In genomic region chr19:43748205-43748594, GRCh38 we compare ENCODE assay signal across 19 cellular contexts. TPM values are rescaled to one million over a fixed set of nuclear protein-coding genes. Genes with fewer than 3 reads are reported as not detected.
DNase-seq lines count a peak whose midpoint lies in the region; ATAC-seq, FAIRE-seq and TF ChIP-seq lines count a peak whose summit lies in the region.
"Had no signal": no experiment of that assay in that cellular context is flagged by ENCODE, and none has a peak within 500 bp of the region (broad histone marks: within the 10 kb centered on the region; RNA-seq: fewer than 3 reads in every experiment).

No MANE protein-coding gene starts in this region.

- no peak for TF ChIP-seq POLR2A in GM12891 (IDR thresholded peaks at IDR 0.05; ENCODE audit: low read depth, low read length)

- peaks cover 10 to 50% (median 30%) of the 10 kb centered on the region in 4 donors for H3K4me1 Mint-ChIP-seq in CD4-positive, CD25-positive, alpha-beta regulatory T cell
- peaks cover 35% of the 10 kb centered on the region for H3K4me1 Mint-ChIP-seq in activated T-helper 17 cell treated with anti-CD3 and anti-CD28 coated beads, Interleukin-2, amount 50 U/mL, for 72 hours
- H3K4me1 Mint-ChIP-seq in CD4-positive, alpha-beta T cell (ENCODE audit: low read depth) = peaks cover 31% of the 10 kb centered on the region

- intact Hi-C loops in head of caudate nucleus (cut with DNase I) (loop anchor here (5.0 to 10.0 kb wide), 2 partner anchors 39 to 73 kb away; partner anchors contain the start of gene PLAUR), OCI-LY7 (cut with micrococcal nuclease; ENCODE audit: unreplicated experiment) (no loop called here)
- intact Hi-C loops in CD4-positive, alpha-beta T cell (cut with DNase I, micrococcal nuclease) = no loop called here

- H3K79me2 ChIP-seq in OCI-LY7 (ENCODE audit: insufficient read depth, low read depth, low read length) = peaks cover 16% of the 10 kb centered on the region; the same call in 1 of the 2 replicates

- H3K27ac Mint-ChIP-seq in CD4-positive, CD25-positive, alpha-beta regulatory T cell = peak overlapping the region; percentile 12 to 84 (median 62)
- peak overlapping the region; percentile 70 for H3K27ac Mint-ChIP-seq in activated T-helper 17 cell treated with anti-CD3 and anti-CD28 coated beads, Interleukin-2, amount 50 U/mL, for 72 hours
- H3K27ac Mint-ChIP-seq in CD4-positive, alpha-beta T cell = no peak overlapping the region

- H2AFZ ChIP-seq in OCI-LY7 (ENCODE audit: low read length) = no peak overlapping the region

- peak overlapping the region in 2 of 4 donors; percentile 40 to 61 for H3K4me3 Mint-ChIP-seq in CD4-positive, CD25-positive, alpha-beta regulatory T cell
- H3K4me3 Mint-ChIP-seq in activated T-helper 17 cell treated with anti-CD3 and anti-CD28 coated beads, Interleukin-2, amount 50 U/mL, for 72 hours = peak overlapping the region; percentile 66
- H3K4me3 Mint-ChIP-seq in CD4-positive, alpha-beta T cell = no peak overlapping the region

- peak overlapping the region; percentile 34 for H3K27ac ChIP-seq in CD4-positive, CD25-positive, alpha-beta regulatory T cell (ENCODE audit: insufficient read depth, low read length, poor library complexity, severe bottlenecking)
- no peak overlapping the region for H3K27ac ChIP-seq in CD4-positive, alpha-beta T cell (ENCODE audit: low read depth, low read length)
- H3K27ac ChIP-seq in OCI-LY7 (ENCODE audit: low read depth, low read length, poor library complexity, severe bottlenecking) = no peak overlapping the region
- H3K27ac ChIP-seq: adrenal gland, testis had no signal

- H3K9me3 ChIP-seq in CD4-positive, CD25-positive, alpha-beta regulatory T cell (ENCODE audit: control insufficient read depth in 2 of 2, low read length in 2 of 2) = no peaks in the 10 kb centered on the region
- no peaks in the 10 kb centered on the region for H3K9me3 ChIP-seq in CD4-positive, alpha-beta T cell (ENCODE audit: control insufficient read depth, low read length)
- H3K9me3 ChIP-seq in OCI-LY7 (ENCODE audit: low read length) = no peaks in the 10 kb centered on the region
- H3K9me3 ChIP-seq: adrenal gland, heart right ventricle, testis had no signal

- POLR2A ChIA-PET in CD4-positive, alpha-beta T cell (lab: Charles Lee) = no interaction called here
- POLR2A ChIA-PET in OCI-LY7 (lab: Charles Lee) = no interaction called here

- ATAC-seq in CD4-positive, CD25-positive, alpha-beta regulatory T cell (ENCODE audit: low read depth in 2 of 2) = no peak
- ATAC-seq in activated T-helper 17 cell treated with anti-CD3 and anti-CD28 coated beads, Interleukin-2, amount 50 U/mL, for 72 hours (replicated peaks) = no peak
- no peak for ATAC-seq in GM18873 (IDR thresholded peaks at IDR 0.05; ENCODE audit: low FRiP score, unreplicated experiment)
- no peak for ATAC-seq in CD4-positive, alpha-beta T cell (ENCODE audit: poor library complexity)

- peaks cover 27% of the 10 kb centered on the region for H3K4me1 ChIP-seq in CD4-positive, CD25-positive, alpha-beta regulatory T cell (ENCODE audit: control insufficient read depth, insufficient read depth, low read length, poor library complexity, severe bottlenecking)
- peaks cover 31% of the 10 kb centered on the region for H3K4me1 ChIP-seq in OCI-LY7 (ENCODE audit: insufficient read depth, low read length, poor library complexity, severe bottlenecking)

- DNase-seq in CD4-positive, CD25-positive, alpha-beta regulatory T cell = no peak
- DNase-seq in GM12891 (ENCODE audit: insufficient read length, low spot score) (no peak), head of caudate nucleus (peak in 37 of 42 donors; percentile 19 to 88 (median 57)), OCI-LY7 (ENCODE audit: low spot score) (no peak)
- DNase-seq in CD4-positive, alpha-beta T cell = no peak
- DNase-seq: adrenal gland; heart right ventricle; NCI-H1092; NCI-H526; SIG-M5; stimulated activated CD4-positive, alpha-beta T cell treated with anti-CD3 and anti-CD28 coated beads, Interleukin-4, amount 100 ng/mL, for 24 hours; testis had no signal

- H3K4me3 ChIP-seq in CD4-positive, CD25-positive, alpha-beta regulatory T cell (ENCODE audit: low read depth, low read length) = no peak overlapping the region
- H3K4me3 ChIP-seq in OCI-LY7 (ENCODE audit: low read depth, low read length, poor library complexity, severe bottlenecking) = no peak overlapping the region
- H3K4me3 ChIP-seq: adrenal gland, heart right ventricle, skin epidermis, testis had no signal

- no peak for TF ChIP-seq CTCF in CD4-positive, alpha-beta T cell (IDR thresholded peaks at IDR 0.05)
- no peak for TF ChIP-seq CTCF in OCI-LY7 (conservative IDR thresholded peaks at IDR 0.05; ENCODE audit: low read length)

- CTCF ChIA-PET in CD4-positive, alpha-beta T cell (lab: Charles Lee) = no interaction called here
- CTCF ChIA-PET in OCI-LY7 (lab: Charles Lee; ENCODE audit: unreplicated experiment) = no interaction called here

- peaks cover 61% of the 10 kb centered on the region for H3K36me3 ChIP-seq in CD4-positive, CD25-positive, alpha-beta regulatory T cell (ENCODE audit: control insufficient read depth, insufficient read depth, low read length)
- peaks cover 97% of the 10 kb centered on the region for H3K36me3 ChIP-seq in OCI-LY7 (ENCODE audit: insufficient read depth, low read length)

- peaks cover 43% of the 10 kb centered on the region for H3K36me3 Mint-ChIP-seq in CD4-positive, CD25-positive, alpha-beta regulatory T cell
- peaks cover 100% of the 10 kb centered on the region for H3K36me3 Mint-ChIP-seq in activated T-helper 17 cell treated with anti-CD3 and anti-CD28 coated beads, Interleukin-2, amount 50 U/mL, for 72 hours (ENCODE audit: low read depth)
- H3K36me3 Mint-ChIP-seq in CD4-positive, alpha-beta T cell (ENCODE audit: low read depth) = peaks cover 79% of the 10 kb centered on the region

- BruUV-seq in OCI-LY7 (replicated peaks; lab: Mats Ljungman, UMichigan) = no TSS peak

- H3K27me3 Mint-ChIP-seq in CD4-positive, CD25-positive, alpha-beta regulatory T cell = no peaks in the 10 kb centered on the region
- H3K27me3 Mint-ChIP-seq in activated T-helper 17 cell treated with anti-CD3 and anti-CD28 coated beads, Interleukin-2, amount 50 U/mL, for 72 hours = no peaks in the 10 kb centered on the region
- H3K27me3 Mint-ChIP-seq in CD4-positive, alpha-beta T cell = no peaks in the 10 kb centered on the region

- H3K27me3 ChIP-seq in CD4-positive, CD25-positive, alpha-beta regulatory T cell (ENCODE audit: control insufficient read depth, insufficient read depth, low read length) = no peaks in the 10 kb centered on the region
- H3K27me3 ChIP-seq in CD4-positive, alpha-beta T cell (ENCODE audit: control insufficient read depth, insufficient read depth, low read length) = no peaks in the 10 kb centered on the region
- H3K27me3 ChIP-seq: adrenal gland, heart right ventricle, testis had no signal

- H3K4me2 ChIP-seq in OCI-LY7 (ENCODE audit: low read length) = no peak overlapping the region

- H3K9me3 Mint-ChIP-seq in CD4-positive, CD25-positive, alpha-beta regulatory T cell = no peaks in the 10 kb centered on the region
- H3K9me3 Mint-ChIP-seq in activated T-helper 17 cell treated with anti-CD3 and anti-CD28 coated beads, Interleukin-2, amount 50 U/mL, for 72 hours = no peaks in the 10 kb centered on the region
- no peaks in the 10 kb centered on the region for H3K9me3 Mint-ChIP-seq in CD4-positive, alpha-beta T cell

- FAIRE-seq in GM12891 (lab: Jason Lieb, UNC) = peak; percentile 35
- FAIRE-seq: G401.6 had no signal

- no peaks in the 10 kb centered on the region for H3K9me2 ChIP-seq in OCI-LY7 (ENCODE audit: insufficient read depth, low read length)

- H4K20me1 ChIP-seq in OCI-LY7 (ENCODE audit: insufficient read depth, low read length) = no peaks in the 10 kb centered on the region

TF ChIP-seq in GM12891, 5 proteins besides CTCF, POLR2A, EP300 and RAD21:
- TF ChIP-seq PAX5 (IDR thresholded peaks at IDR 0.05; ENCODE audit: insufficient read depth, low read length, severe bottlenecking) (no peak), SPI1 (IDR thresholded peaks at IDR 0.05; ENCODE audit: low read depth, low read length) (no peak), POLR2AphosphoS5 (IDR thresholded peaks at IDR 0.05; ENCODE audit: low read depth, low read length) (no peak), TAF1 (IDR thresholded peaks at IDR 0.05; ENCODE audit: low read depth, low read length) (no peak), POU2F2 (IDR thresholded peaks at IDR 0.05; ENCODE audit: low read depth, low read length) (no peak)

RNA-seq across cellular contexts. Expression of gene SMG9, which starts 6.6 kb away (rescaled TPM):
- 40.7 TPM for total RNA-seq in CD4-positive, CD25-positive, alpha-beta regulatory T cell
- polyA plus RNA-seq in CD4-positive, CD25-positive, alpha-beta regulatory T cell = 1 to 10 TPM; 3.4 to 7.0 (median 5.8) TPM
- polyA plus RNA-seq in GM12891 (2012; ENCODE audit: low read depth, missing spikeins) = 24.8 TPM
- total RNA-seq in activated T-helper 17 cell treated with anti-CD3 and anti-CD28 coated beads, Interleukin-2, amount 50 U/mL, for 72 hours = 100 to 1,000 TPM in 1 of 2 donors, 10 to 100 TPM in 1; 70.4 to 109 TPM
- 10 to 100 TPM; 34.7 to 38.2 TPM for total RNA-seq in CD4-positive, alpha-beta T cell
- 49.1 and 65.6 TPM in 2 replicates for total RNA-seq in OCI-LY7 (2014; rRNA removed; shearing (Covaris generic))
- total RNA-seq in OCI-LY7 (2022) = 75.5 and 83.1 TPM in 2 replicates

RNA-seq across cellular contexts. Expression of gene IRGC, which starts 32.3 kb away (rescaled TPM):
- total RNA-seq in CD4-positive, CD25-positive, alpha-beta regulatory T cell = not detected
- polyA plus RNA-seq in CD4-positive, CD25-positive, alpha-beta regulatory T cell = not detected
- polyA plus RNA-seq in GM12891 (2012; ENCODE audit: low read depth, missing spikeins) = not detected
- not detected for total RNA-seq in activated T-helper 17 cell treated with anti-CD3 and anti-CD28 coated beads, Interleukin-2, amount 50 U/mL, for 72 hours
- total RNA-seq in CD4-positive, alpha-beta T cell = not detected
- total RNA-seq in OCI-LY7 (2014; rRNA removed; shearing (Covaris generic)) = not detected in 2 replicates
- not detected in 2 replicates for total RNA-seq in OCI-LY7 (2022)
- total RNA-seq: adrenal gland; cardiac septum; heart right ventricle; lung microvascular endothelial cell; T-helper 2 cell treated with Interferon-gamma antibody and Interleukin-4, amounts not matched to agents 100 ng/mL and 5 ng/mL, for 36 hours had no signal
- polyA plus RNA-seq: adrenal gland, heart right ventricle had no signal

RNA-seq across cellular contexts. Expression of gene KCNN4, which starts 32.6 kb away (rescaled TPM):
- 56.1 TPM for total RNA-seq in CD4-positive, CD25-positive, alpha-beta regulatory T cell
- 10 to 100 TPM; 16.7 to 33.0 (median 30.1) TPM for polyA plus RNA-seq in CD4-positive, CD25-positive, alpha-beta regulatory T cell
- 51.3 TPM for polyA plus RNA-seq in GM12891 (2012; ENCODE audit: low read depth, missing spikeins)
- 100 to 1,000 TPM; 116 to 385 TPM for total RNA-seq in activated T-helper 17 cell treated with anti-CD3 and anti-CD28 coated beads, Interleukin-2, amount 50 U/mL, for 72 hours
- total RNA-seq in CD4-positive, alpha-beta T cell = 10 to 100 TPM in 1 of 2 experiments, 1 to 10 TPM in 1; 9.7 to 10.4 TPM
- total RNA-seq in OCI-LY7 (2014; rRNA removed; shearing (Covaris generic)) = 31.3 and 39.7 TPM in 2 replicates
- 39.3 and 40.0 TPM in 2 replicates for total RNA-seq in OCI-LY7 (2022)
- total RNA-seq: lung microvascular endothelial cell had no signal

RNA-seq across cellular contexts. Expression of gene LYPD5, which starts 54.0 kb away (rescaled TPM):
- total RNA-seq in CD4-positive, CD25-positive, alpha-beta regulatory T cell = not detected
- polyA plus RNA-seq in CD4-positive, CD25-positive, alpha-beta regulatory T cell = under 1 TPM in 1 of 4 donors, not detected in 3; 0.60 TPM
- 0.33 TPM for polyA plus RNA-seq in GM12891 (2012; ENCODE audit: low read depth, missing spikeins)
- total RNA-seq in activated T-helper 17 cell treated with anti-CD3 and anti-CD28 coated beads, Interleukin-2, amount 50 U/mL, for 72 hours = 1 to 10 TPM in 1 of 2 donors, under 1 TPM in 1; 0.73 to 6.6 TPM
- not detected for total RNA-seq in CD4-positive, alpha-beta T cell
- total RNA-seq in OCI-LY7 (2014; rRNA removed; shearing (Covaris generic)) = not detected in 2 replicates
- not detected in 2 replicates for total RNA-seq in OCI-LY7 (2022)

Comparison
In these comparisons a context has a peak if more than half of its experiments do, and no peak if none do; other contexts are left out.
1. DNase-seq: peak in head of caudate nucleus (37 of 42); none in CD4-positive, CD25-positive, alpha-beta regulatory T cell (0 of 3), GM12891 (single experiment), CD4-positive, alpha-beta T cell (0 of 10) and OCI-LY7 (single experiment).